Comparison of ENCODE assay signal across 8 cellular contexts in the genomic region with DNA sequence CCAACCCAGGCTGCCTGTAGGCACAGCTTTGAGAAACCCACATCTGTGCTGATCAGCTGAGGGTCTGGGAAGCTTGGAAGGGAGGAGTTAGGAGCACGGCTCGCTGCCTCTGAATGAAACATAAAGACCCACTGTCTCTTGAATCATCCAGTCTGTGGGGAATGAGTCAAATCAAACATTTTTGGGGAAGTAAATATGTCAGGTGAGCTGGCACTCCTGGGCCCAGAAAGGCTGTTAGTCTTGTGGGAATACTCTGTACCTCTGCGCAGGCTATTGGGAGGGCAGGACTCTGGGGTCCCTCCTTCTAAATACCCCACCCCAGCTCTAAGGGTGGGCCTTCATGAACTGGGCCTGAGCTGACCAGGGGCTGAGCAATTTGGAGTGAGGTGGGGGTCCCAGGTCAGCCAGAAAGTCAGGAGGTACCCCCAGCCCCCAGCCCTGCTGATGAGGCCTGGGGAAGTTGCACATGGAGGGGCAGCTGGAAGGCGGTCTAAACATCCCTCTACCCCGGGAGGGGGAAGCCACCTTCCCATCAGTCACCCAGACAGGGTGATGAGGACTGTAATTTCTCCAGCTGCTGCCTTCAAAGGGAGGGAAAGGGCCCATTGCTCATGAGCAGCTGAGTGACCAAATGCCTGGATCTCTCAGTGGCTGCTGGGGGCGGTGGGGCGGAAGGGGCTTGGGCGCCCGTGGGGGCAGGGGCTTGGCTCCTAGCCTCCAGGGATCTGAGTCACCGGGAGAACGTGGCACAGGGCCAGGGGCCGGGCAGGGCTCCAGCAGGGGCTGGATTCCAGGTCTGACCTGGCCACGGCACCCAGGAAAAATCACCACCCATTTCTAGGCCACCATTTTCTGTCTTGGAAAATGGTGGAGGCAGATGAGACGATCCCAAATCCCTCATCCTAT. TPM values are rescaled to one million over a fixed set of nuclear protein-coding genes. Genes with fewer than 3 reads are reported as not detected.
DNase-seq lines count a peak whose midpoint lies in the region; ATAC-seq and TF ChIP-seq lines count a peak whose summit lies in the region.

No MANE protein-coding gene starts in this region.

- ATAC-seq in GM21529 (IDR thresholded peaks at IDR 0.05; ENCODE audit: unreplicated experiment) (peak; percentile 41), RWPE2 (ENCODE audit: low read depth) (peak; percentile 86)
- ATAC-seq in effector memory CD8-positive, alpha-beta T cell (replicated peaks), result no peak

- no peak overlapping the region for H3K4me2 ChIP-seq in mesendoderm (ENCODE audit: low read length)

- H3K79me1 ChIP-seq in mesendoderm (ENCODE audit: low read length), result no peaks in the 10 kb centered on the region

- no peak overlapping the region for H3K56ac ChIP-seq in mesendoderm (ENCODE audit: low read length)

- H3K9me3 Mint-ChIP-seq in effector memory CD8-positive, alpha-beta T cell, result no peaks in the 10 kb centered on the region

- H2AK5ac ChIP-seq in mesendoderm (ENCODE audit: low read length), result no peak overlapping the region

- H3K27ac Mint-ChIP-seq in effector memory CD8-positive, alpha-beta T cell, result no peak overlapping the region

- H3K4me1 ChIP-seq in RWPE2 (ENCODE audit: insufficient read depth, poor library complexity, severe bottlenecking), result peaks cover 38% of the 10 kb centered on the region
- peaks cover 2% of the 10 kb centered on the region for H3K4me1 ChIP-seq in mesendoderm (ENCODE audit: control insufficient read depth, low read depth, low read length)

- H3K36me3 ChIP-seq in RWPE2 (ENCODE audit: low read depth) (no peaks in the 10 kb centered on the region), mesendoderm (ENCODE audit: control insufficient read depth, insufficient read depth, low read length) (no peaks in the 10 kb centered on the region)

- no peak overlapping the region for H4K8ac ChIP-seq in mesendoderm (ENCODE audit: low read depth, low read length)

- no peak overlapping the region for H3K4me3 ChIP-seq in RWPE2 (ENCODE audit: severe bottlenecking)
- no peak overlapping the region for H3K4me3 ChIP-seq in mesendoderm (ENCODE audit: low read length)

- H3K4me3 Mint-ChIP-seq in effector memory CD8-positive, alpha-beta T cell, result no peak overlapping the region

- H3K27ac ChIP-seq in C4-2B (peak overlapping the region; percentile 5; the same call in 1 of the 2 replicates), RWPE2 (ENCODE audit: poor library complexity, severe bottlenecking) (peak overlapping the region; percentile 92), mesendoderm (ENCODE audit: low read depth, low read length) (no peak overlapping the region)

- no peak overlapping the region for H3K23ac ChIP-seq in mesendoderm (ENCODE audit: low read length)

- no peak overlapping the region for H2BK120ac ChIP-seq in mesendoderm (ENCODE audit: low read depth, low read length)

- H4K5ac ChIP-seq in mesendoderm (ENCODE audit: low read length), result no peak overlapping the region

- WGBS in mesendoderm (ENCODE audit: extremely low coverage, insufficient coverage, low lambda C conversion rate), result no CpG with 5 or more reads among the region's 14 CpGs

- DNase-seq in RWPE2 (ENCODE audit: low spot score) (peak; percentile 88), iris pigment epithelial cell (ENCODE audit: low read depth) (peak; percentile 60), NCI-H1436 (lab: John Stamatoyannopoulos, UW) (no peak), mesendoderm (no peak), T-helper 1 cell (no peak)
- DNase-seq in effector memory CD8-positive, alpha-beta T cell, result no peak

- no peaks in the 10 kb centered on the region for H3K36me3 Mint-ChIP-seq in effector memory CD8-positive, alpha-beta T cell (ENCODE audit: insufficient read depth)

- H3K27me3 ChIP-seq in RWPE2 (ENCODE audit: insufficient read depth, poor library complexity, severe bottlenecking) (no peaks in the 10 kb centered on the region), mesendoderm (ENCODE audit: insufficient read depth, low read length, poor library complexity) (no peaks in the 10 kb centered on the region)

- no peak overlapping the region for H3K4ac ChIP-seq in mesendoderm (ENCODE audit: low read depth, low read length)

- peaks cover 23 to 66% of the 10 kb centered on the region in 2 donors for H3K27me3 Mint-ChIP-seq in effector memory CD8-positive, alpha-beta T cell

- TF ChIP-seq CTCF in C4-2B (conservative IDR thresholded peaks at IDR 0.05), result no peak
- no peak for TF ChIP-seq CTCF in RWPE2 (IDR thresholded peaks at IDR 0.05; ENCODE audit: poor library complexity, severe bottlenecking)

- H3K18ac ChIP-seq in mesendoderm (ENCODE audit: low read length), result no peak overlapping the region

- H3K4me1 Mint-ChIP-seq in effector memory CD8-positive, alpha-beta T cell (ENCODE audit: low read depth in 2 of 2), result peaks cover 0 to 5% of the 10 kb centered on the region in 2 donors

- no peak overlapping the region for H2BK5ac ChIP-seq in mesendoderm (ENCODE audit: low read length)

- H2BK15ac ChIP-seq in mesendoderm (replicated peaks; ENCODE audit: low read depth), result no peak overlapping the region

- H3K9ac ChIP-seq in mesendoderm (ENCODE audit: low read length), result no peak overlapping the region

- H3K79me2 ChIP-seq in mesendoderm (ENCODE audit: control insufficient read depth, insufficient read depth, low read length), result no peaks in the 10 kb centered on the region

- H3K9me3 ChIP-seq in RWPE2 (ENCODE audit: severe bottlenecking), result peaks cover 2% of the 10 kb centered on the region

RNA-seq across cellular contexts. Expression of gene FIBCD1, which starts 10.8 kb away (rescaled TPM):
- 6.6 TPM for polyA plus RNA-seq in mesendoderm (2013, experiment 1 of 2)
- polyA plus RNA-seq in mesendoderm (2013, experiment 2 of 2), result 6.5 TPM

RNA-seq across cellular contexts. Expression of gene QRFP, which starts 31.6 kb away (rescaled TPM):
- polyA plus RNA-seq in mesendoderm (2013, experiment 1 of 2), result not detected
- polyA plus RNA-seq in mesendoderm (2013, experiment 2 of 2), result not detected

Comparison
In these comparisons a context has a peak if more than half of its experiments do, and no peak if none do; other contexts are left out.
1. DNase-seq: peak in RWPE2 (single experiment) and iris pigment epithelial cell (single experiment); none in NCI-H1436 (single experiment), mesendoderm (single experiment), effector memory CD8-positive, alpha-beta T cell (0 of 3) and T-helper 1 cell (0 of 5).